Comparison of ENCODE assay signal across 1 cellular context in genomic region chr1:76919123-76919522, GRCh38.
TF ChIP-seq lines count a peak whose summit lies in the region.

No MANE protein-coding gene starts in this region.

TF ChIP-seq in HepG2, 621 proteins besides CTCF, POLR2A, EP300 and RAD21:
- no peak for TF ChIP-seq SSRP1 (CRISPR knock-in tag; IDR thresholded peaks at IDR 0.05)
- no peak for TF ChIP-seq RXRA (CRISPR knock-in tag; IDR thresholded peaks at IDR 0.05)
- no peak for TF ChIP-seq MATR3 (CRISPR knock-in tag; IDR thresholded peaks at IDR 0.05)
- no peak for TF ChIP-seq LCORL (IDR thresholded peaks at IDR 0.05)
- TF ChIP-seq LCORL (CRISPR knock-in tag; IDR thresholded peaks at IDR 0.05), result no peak
- TF ChIP-seq, protein P1, sequence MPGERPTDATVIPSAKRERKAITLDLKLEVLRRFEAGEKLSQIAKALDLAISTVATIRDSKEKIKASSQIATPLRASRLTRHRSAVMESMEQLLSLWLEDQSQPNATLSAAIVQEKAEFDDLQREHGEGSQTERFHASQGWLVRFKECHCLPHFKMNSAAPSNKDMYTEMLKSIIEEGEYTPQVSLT (CRISPR knock-in tag; IDR thresholded peaks at IDR 0.05; ENCODE audit: borderline replicate concordance, low read depth), result no peak
- no peak for TF ChIP-seq ZNF790 (CRISPR knock-in tag; IDR thresholded peaks at IDR 0.05; ENCODE audit: borderline replicate concordance)
- TF ChIP-seq ATF1 (CRISPR knock-in tag; IDR thresholded peaks at IDR 0.05), result no peak
- no peak for TF ChIP-seq GATAD1 (CRISPR knock-in tag; IDR thresholded peaks at IDR 0.05)
- TF ChIP-seq, protein P2, sequence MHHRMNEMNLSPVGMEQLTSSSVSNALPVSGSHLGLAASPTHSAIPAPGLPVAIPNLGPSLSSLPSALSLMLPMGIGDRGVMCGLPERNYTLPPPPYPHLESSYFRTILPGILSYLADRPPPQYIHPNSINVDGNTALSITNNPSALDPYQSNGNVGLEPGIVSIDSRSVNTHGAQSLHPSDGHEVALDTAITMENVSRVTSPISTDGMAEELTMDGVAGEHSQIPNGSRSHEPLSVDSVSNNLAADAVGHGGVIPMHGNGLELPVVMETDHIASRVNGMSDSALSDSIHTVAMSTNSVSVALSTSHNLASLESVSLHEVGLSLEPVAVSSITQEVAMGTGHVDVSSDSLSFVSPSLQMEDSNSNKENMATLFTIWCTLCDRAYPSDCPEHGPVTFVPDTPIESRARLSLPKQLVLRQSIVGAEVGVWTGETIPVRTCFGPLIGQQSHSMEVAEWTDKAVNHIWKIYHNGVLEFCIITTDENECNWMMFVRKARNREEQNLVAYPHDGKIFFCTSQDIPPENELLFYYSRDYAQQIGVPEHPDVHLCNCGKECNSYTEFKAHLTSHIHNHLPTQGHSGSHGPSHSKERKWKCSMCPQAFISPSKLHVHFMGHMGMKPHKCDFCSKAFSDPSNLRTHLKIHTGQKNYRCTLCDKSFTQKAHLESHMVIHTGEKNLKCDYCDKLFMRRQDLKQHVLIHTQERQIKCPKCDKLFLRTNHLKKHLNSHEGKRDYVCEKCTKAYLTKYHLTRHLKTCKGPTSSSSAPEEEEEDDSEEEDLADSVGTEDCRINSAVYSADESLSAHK (CRISPR knock-in tag; IDR thresholded peaks at IDR 0.05; ENCODE audit: borderline replicate concordance), result no peak
- TF ChIP-seq ZNF20 (CRISPR knock-in tag; IDR thresholded peaks at IDR 0.05), result no peak
- TF ChIP-seq, protein P3, sequence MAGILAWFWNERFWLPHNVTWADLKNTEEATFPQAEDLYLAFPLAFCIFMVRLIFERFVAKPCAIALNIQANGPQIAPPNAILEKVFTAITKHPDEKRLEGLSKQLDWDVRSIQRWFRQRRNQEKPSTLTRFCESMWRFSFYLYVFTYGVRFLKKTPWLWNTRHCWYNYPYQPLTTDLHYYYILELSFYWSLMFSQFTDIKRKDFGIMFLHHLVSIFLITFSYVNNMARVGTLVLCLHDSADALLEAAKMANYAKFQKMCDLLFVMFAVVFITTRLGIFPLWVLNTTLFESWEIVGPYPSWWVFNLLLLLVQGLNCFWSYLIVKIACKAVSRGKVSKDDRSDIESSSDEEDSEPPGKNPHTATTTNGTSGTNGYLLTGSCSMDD (CRISPR knock-in tag; IDR thresholded peaks at IDR 0.05), result no peak
- TF ChIP-seq GATAD2A (CRISPR knock-in tag; IDR thresholded peaks at IDR 0.05), result no peak
